ENCODE assay signal across 27 cellular contexts in genomic region chr2:74659462-74659861, GRCh38. TPM values are rescaled to one million over a fixed set of nuclear protein-coding genes. Genes with fewer than 3 reads are reported as not detected.
DNase-seq lines count a peak whose midpoint lies in the region; ATAC-seq, FAIRE-seq and TF ChIP-seq lines count a peak whose summit lies in the region.
"Had no signal": no experiment of that assay in that cellular context is flagged by ENCODE, and none has a peak within 500 bp of the region (broad histone marks: within the 10 kb centered on the region; RNA-seq: fewer than 3 reads in every experiment).

No MANE protein-coding gene starts in this region.

- H3K18ac ChIP-seq in mesenchymal stem cell (ENCODE audit: low read depth in 1 of 2, low read length in 2 of 2), result no peak overlapping the region

- WGBS in GM12878 (ENCODE audit: insufficient coverage, insufficient replicate concordance, low lambda C conversion rate, missing lambda C conversion rate), result 53% methylated on average over 2 of the region's 2 CpGs
- WGBS in mesenchymal stem cell, result 71% methylated on average over 2 of the region's 2 CpGs

- H3K9ac ChIP-seq in GM12878 (ENCODE audit: control insufficient read depth, insufficient read depth, low read length), result no peak overlapping the region
- H3K9ac ChIP-seq in mesenchymal stem cell (ENCODE audit: low read length), result no peak overlapping the region
- H3K9ac ChIP-seq: BLaER1 treated with 17β-estradiol and CSF1 and Interleukin-3, amounts not matched to agents 10 nM and 100 nM; KMS-11 had no signal

- H2AK5ac ChIP-seq in mesenchymal stem cell (ENCODE audit: low read length, severe bottlenecking), result no peak overlapping the region

- TF ChIP-seq RAD21 in GM12878 (IDR thresholded peaks at IDR 0.05; ENCODE audit: insufficient read depth, low read depth, low read length), result no peak

- peaks cover 51% of the 10 kb centered on the region for H3K27me3 Mint-ChIP-seq in WTC11 (ENCODE audit: low read depth)
- H3K27me3 Mint-ChIP-seq: CD4-positive, alpha-beta T cell had no signal

- peaks cover 6% of the 10 kb centered on the region for H3K4me1 ChIP-seq in GM12878 (ENCODE audit: control insufficient read depth, insufficient read depth, low read length)
- H3K4me1 ChIP-seq in mesenchymal stem cell (ENCODE audit: control insufficient read depth, insufficient read depth, low read depth, low read length), result peaks cover 4% of the 10 kb centered on the region
- H3K4me1 ChIP-seq: SJCRH30 had no signal

- H4K8ac ChIP-seq in mesenchymal stem cell (ENCODE audit: low read length), result no peak overlapping the region

- TF ChIP-seq EP300 in GM12878 (IDR thresholded peaks at IDR 0.05; ENCODE audit: borderline replicate concordance in 1 of 2, control insufficient read depth in 1 of 2, low read depth in 2 of 2, low read length in 2 of 2), result no peak

- H3K36me3 ChIP-seq in GM12878 (ENCODE audit: control insufficient read depth in 2 of 2, insufficient read depth in 2 of 2, low read length in 1 of 2), result no peaks in the 10 kb centered on the region
- H3K36me3 ChIP-seq in mesenchymal stem cell (ENCODE audit: control insufficient read depth in 1 of 2, insufficient read depth in 2 of 2, low read depth in 1 of 2, low read length in 2 of 2), result peaks cover 5 to 22% of the 10 kb centered on the region in 2 experiments
- H3K36me3 ChIP-seq: SJCRH30 had no signal

- H3K36me3 Mint-ChIP-seq in WTC11, result no peaks in the 10 kb centered on the region

- TF ChIP-seq CTCF in GM12878 (IDR thresholded peaks at IDR 0.05 in 2 of 3, conservative IDR thresholded peaks at IDR 0.05 in 1 of 3; ENCODE audit: control insufficient read depth in 2 of 3, extremely low read depth in 1 of 3, insufficient read depth in 1 of 3, low read depth in 3 of 3, low read length in 3 of 3) (no peak), WTC11 (IDR thresholded peaks at IDR 0.05) (no peak)

- SMC1A ChIA-PET in GM12878 (lab: Charles Lee; ENCODE audit: uncharacterized antibody, unreplicated experiment), result no interaction called here

- H3K4me1 Mint-ChIP-seq in WTC11, result peaks cover 5% of the 10 kb centered on the region

- H3K4me3 Mint-ChIP-seq in WTC11, result no peak overlapping the region
- H3K4me3 Mint-ChIP-seq: CD4-positive, alpha-beta T cell had no signal

- no peak overlapping the region for H3K27ac ChIP-seq in GM12878 (ENCODE audit: control insufficient read depth, insufficient read depth)
- no peak overlapping the region for H3K27ac ChIP-seq in mesenchymal stem cell (ENCODE audit: low read length, poor library complexity, severe bottlenecking)
- H3K27ac ChIP-seq: A549; BLaER1 treated with 17β-estradiol and CSF1 and Interleukin-3, amounts not matched to agents 10 nM and 100 nM; KMS-11; PC-9; SJCRH30 had no signal

- no peak overlapping the region for H2BK120ac ChIP-seq in mesenchymal stem cell (ENCODE audit: low read depth, low read length)

- H4K20me1 ChIP-seq in GM12878 (ENCODE audit: control insufficient read depth, insufficient read depth), result no peaks in the 10 kb centered on the region
- H4K20me1 ChIP-seq: BLaER1 treated with 17β-estradiol and CSF1 and Interleukin-3, amounts not matched to agents 10 nM and 100 nM had no signal

- no peak overlapping the region for H3K14ac ChIP-seq in mesenchymal stem cell (ENCODE audit: low read length in 2 of 2)

- no peak overlapping the region for H4K91ac ChIP-seq in mesenchymal stem cell (ENCODE audit: low read length)

- H3K4me2 ChIP-seq in GM12878 (ENCODE audit: control insufficient read depth, insufficient read depth), result no peak overlapping the region
- no peak overlapping the region for H3K4me2 ChIP-seq in mesenchymal stem cell (ENCODE audit: low read length, poor library complexity, severe bottlenecking)
- H3K4me2 ChIP-seq: A549; BLaER1 treated with 17β-estradiol and CSF1 and Interleukin-3, amounts not matched to agents 10 nM and 100 nM; KMS-11; PC-9 had no signal

- H3K4ac ChIP-seq in mesenchymal stem cell (ENCODE audit: low read depth in 1 of 2, low read length in 2 of 2), result no peak overlapping the region

- H2AFZ ChIP-seq in GM12878 (ENCODE audit: control insufficient read depth, low read depth, low read length) (no peak overlapping the region), mesenchymal stem cell (ENCODE audit: low read depth, low read length) (no peak overlapping the region)
- H2AFZ ChIP-seq: PC-9 had no signal

- H3K27me3 ChIP-seq in GM12878 (replicated peaks in 1 of 2; ENCODE audit: control insufficient read depth in 2 of 2, insufficient read depth in 2 of 2, low read length in 1 of 2) (no peaks in the 10 kb centered on the region), mesenchymal stem cell (ENCODE audit: control insufficient read depth in 1 of 2, insufficient read depth in 1 of 2, low read length in 2 of 2) (no peaks in the 10 kb centered on the region)
- H3K27me3 ChIP-seq: SJCRH30 had no signal

- H2BK12ac ChIP-seq in mesenchymal stem cell (ENCODE audit: low read length in 2 of 2), result no peak overlapping the region

- peaks cover 6% of the 10 kb centered on the region for H3K79me1 ChIP-seq in mesenchymal stem cell (replicated peaks; ENCODE audit: low read length, poor library complexity, severe bottlenecking)

- POLR2A ChIA-PET in GM12878 (lab: Charles Lee) (interaction anchor here (0.7 kb wide), 1 partner anchor 9 kb away, joined by 4 read pairs; no protein-coding TSS in a partner anchor), WTC11 (lab: Charles Lee) (no interaction called here)

- FAIRE-seq in GM12878 (lab: Jason Lieb, UNC), result no peak
- FAIRE-seq: GM18507 had no signal

- H3K23ac ChIP-seq in mesenchymal stem cell (ENCODE audit: low read length in 2 of 2), result no peak overlapping the region

- CTCF ChIA-PET in GM12878 (lab: Yijun Ruan, JAX) (no interaction called here), WTC11 (lab: Charles Lee) (no interaction called here)

- no peak overlapping the region for H2BK5ac ChIP-seq in mesenchymal stem cell (ENCODE audit: low read depth, low read length, poor library complexity, severe bottlenecking)

- ATAC-seq in GM12878 (no peak), WTC11 (no peak), HG03280 (IDR thresholded peaks at IDR 0.05; ENCODE audit: unreplicated experiment) (no peak)
- ATAC-seq: A549, Right ventricle myocardium inferior, SK-N-SH treated with all-trans-retinoic acid at 6 μM for 48 hours had no signal

- H2BK15ac ChIP-seq in mesenchymal stem cell (ENCODE audit: low read depth, poor library complexity, severe bottlenecking), result no peak overlapping the region

- H3K27ac Mint-ChIP-seq in WTC11, result no peak overlapping the region
- H3K27ac Mint-ChIP-seq: CD4-positive, alpha-beta T cell had no signal

- BruUV-seq in GM12878 (replicated peaks; lab: Mats Ljungman, UMichigan), result no TSS peak

- no peak for TF ChIP-seq POLR2A in GM12878 (IDR thresholded peaks at IDR 0.05; ENCODE audit: low read depth, low read length)

- H3K9me3 ChIP-seq in GM12878 (replicated peaks; ENCODE audit: control insufficient read depth, insufficient read depth, low read length) (no peaks in the 10 kb centered on the region), mesenchymal stem cell (ENCODE audit: control insufficient read depth, low read length) (no peaks in the 10 kb centered on the region)
- H3K9me3 ChIP-seq: A549; BLaER1 treated with 17β-estradiol and CSF1 and Interleukin-3, amounts not matched to agents 10 nM and 100 nM; SJCRH30 had no signal

- intact Hi-C loops in GM12878 (cut with micrococcal nuclease; ENCODE audit: unreplicated experiment), result no loop called here

- no peaks in the 10 kb centered on the region for H3K9me3 Mint-ChIP-seq in WTC11
- H3K9me3 Mint-ChIP-seq: CD4-positive, alpha-beta T cell had no signal

- H3K4me3 ChIP-seq in GM12878 (no peak overlapping the region), mesenchymal stem cell (ENCODE audit: insufficient read depth in 1 of 2, low read depth in 1 of 2, low read length in 2 of 2) (no peak overlapping the region)
- H3K4me3 ChIP-seq: A549; BLaER1 treated with 17β-estradiol and CSF1 and Interleukin-3, amounts not matched to agents 10 nM and 100 nM; PC-9; SJCRH30 had no signal

- RAD21 ChIA-PET in GM12878 (lab: Charles Lee; ENCODE audit: unreplicated experiment), result no interaction called here

- DNase-seq in ELR (ENCODE audit: low read depth) (peak; percentile 34), OCI-M1 (lab: John Stamatoyannopoulos, UW) (peak; percentile 23), GM12878 (ENCODE audit: low read depth, low spot score) (no peak), mesenchymal stem cell (peak; percentile 15), pons (ENCODE audit: low spot score) (no peak), WTC11 (ENCODE audit: low spot score) (no peak)
- DNase-seq: AML-193; CD4-positive, alpha-beta T cell; COR-L47; DMS53; H7; MM.1S; NCI-H1694 treated with DMSO at 0.1 percent for 48 hours; NCI-H2081 treated with DMSO at 0.1 percent for 48 hours; NCI-H2171 treated with DMSO at 0.1 percent for 48 hours; NCI-H345; NCI-H510A treated with DMSO at 0.1 percent for 48 hours; NCI-H748 treated with DMSO at 0.1 percent for 48 hours; PC-9; SJCRH30 had no signal

- in situ Hi-C loops in GM12878 (cut with MboI), result no loop called here

- H3K79me2 ChIP-seq in GM12878 (ENCODE audit: control insufficient read depth, insufficient read depth, low read length), result no peaks in the 10 kb centered on the region

RNA-seq across cellular contexts. Expression of gene SEMA4F, which starts 5.4 kb away (rescaled TPM):
- total RNA-seq in GM12878 (2013; cell fraction: nucleolus; rRNA removed), result 5.3 and 5.8 TPM in 2 replicates
- total RNA-seq in GM12878 (2014; rRNA removed) (2.4 and 2.5 TPM in 2 replicates), GM12878 (2014; rRNA removed; fragmentation: Illumina TruSeq; extraction: Trizol) (0.85 and 1.2 TPM in 2 replicates), GM12878 (2021) (3.0 and 3.6 TPM in 2 replicates), WTC11 (2021) (5.7 to 7.4 TPM (median 6.3 TPM) in 3 replicates)
- 0.71 TPM for polyA plus RNA-seq in GM12878 (2011; ENCODE audit: low read depth)
- polyA plus RNA-seq in GM12878 (2011; rRNA removed) (2.3 TPM in 2 replicates), GM12878 (2014; fragmentation: Illumina TruSeq; extraction: Trizol) (1.6 and 1.8 TPM in 2 replicates), GM12878 (2014; fragmentation: Nextera tagmentation; extraction: Ambion mirVana) (under 1 TPM; 0.26 to 0.53 TPM), GM12878 (2014; rRNA removed) (2.7 and 2.9 TPM in 2 replicates), GM12878 (2016; fragmentation: Nextera tagmentation; extraction: Ambion mirVana) (1 to 10 TPM; 1.6 to 2.3 TPM)
- polyA plus RNA-seq in GM12878 (2011; cell fraction: cytosol; rRNA removed), result 2.7 and 3.5 TPM in 2 replicates
- 5.3 and 5.4 TPM in 2 replicates for polyA plus RNA-seq in GM12878 (2011; cell fraction: nucleus; rRNA removed)
- 1.5 and 1.7 TPM in 2 replicates for polyA plus RNA-seq in GM12878 (2012)
- 2.9 and 4.0 TPM in 2 replicates for polyA minus RNA-seq in GM12878 (2011; rRNA and poly(A)+ RNA removed)
- polyA minus RNA-seq in GM12878 (2011; cell fraction: cytosol; rRNA and poly(A)+ RNA removed), result 0.53 and 0.73 TPM in 2 replicates
- polyA minus RNA-seq in GM12878 (2011; cell fraction: nucleus; rRNA and poly(A)+ RNA removed), result 1.6 and 2.0 TPM in 2 replicates
- polyA plus RNA-seq in mesenchymal stem cell (2013, experiment 1 of 2), result 5.5 TPM
- 5.0 TPM for polyA plus RNA-seq in mesenchymal stem cell (2013, experiment 2 of 2)

RNA-seq across cellular contexts. Expression of gene M1AP, which starts 11.3 kb away (rescaled TPM):
- not detected in 2 replicates for total RNA-seq in GM12878 (2013; cell fraction: nucleolus; rRNA removed)
- total RNA-seq in GM12878 (2014; rRNA removed) (0.22 and 0.28 TPM in 2 replicates), GM12878 (2014; rRNA removed; fragmentation: Illumina TruSeq; extraction: Trizol) (not detected in 2 replicates), GM12878 (2021) (not detected in 2 replicates), WTC11 (2021) (5.9 to 9.2 TPM (median 8.5 TPM) in 3 replicates)
- not detected for polyA plus RNA-seq in GM12878 (2011; ENCODE audit: low read depth)
- polyA plus RNA-seq in GM12878 (2011; rRNA removed) (0.04 TPM in 1 of 2 replicates, not detected in the other), GM12878 (2014; fragmentation: Illumina TruSeq; extraction: Trizol) (0.15 and 0.17 TPM in 2 replicates), GM12878 (2014; fragmentation: Nextera tagmentation; extraction: Ambion mirVana) (under 1 TPM; 0.16 to 0.32 TPM), GM12878 (2014; rRNA removed) (0.22 TPM in 1 of 2 replicates, not detected in the other), GM12878 (2016; fragmentation: Nextera tagmentation; extraction: Ambion mirVana) (under 1 TPM in 1 of 2 experiments, not detected in 1; 0.08 TPM)
- 0.03 and 0.07 TPM in 2 replicates for polyA plus RNA-seq in GM12878 (2011; cell fraction: cytosol; rRNA removed)
- polyA plus RNA-seq in GM12878 (2011; cell fraction: nucleus; rRNA removed), result 0.07 TPM in 1 of 2 replicates, not detected in the other
- polyA plus RNA-seq in GM12878 (2012), result 0.18 and 0.22 TPM in 2 replicates
- not detected in 2 replicates for polyA minus RNA-seq in GM12878 (2011; rRNA and poly(A)+ RNA removed)
- polyA minus RNA-seq in GM12878 (2011; cell fraction: cytosol; rRNA and poly(A)+ RNA removed), result not detected in 2 replicates
- polyA minus RNA-seq in GM12878 (2011; cell fraction: nucleus; rRNA and poly(A)+ RNA removed), result not detected in 2 replicates
- 0.04 TPM for polyA plus RNA-seq in mesenchymal stem cell (2013, experiment 1 of 2)
- polyA plus RNA-seq in mesenchymal stem cell (2013, experiment 2 of 2), result 0.03 TPM
- total RNA-seq: CD4-positive, alpha-beta T cell; Right ventricle myocardium inferior; SJCRH30 had no signal
- polyA plus RNA-seq: A549 had no signal

Comparison
In these comparisons a context has a peak if more than half of its experiments do, and no peak if none do; other contexts are left out.
1. DNase-seq: peak in ELR (single experiment), OCI-M1 (single experiment) and mesenchymal stem cell (single experiment); none in GM12878 (single experiment), pons (single experiment) and WTC11 (single experiment).